Comparison of ENCODE assay signal across 9 cellular contexts in genomic region chr16:66266436-66267286, GRCh38.
DNase-seq lines count a peak whose midpoint lies in the region; ATAC-seq and TF ChIP-seq lines count a peak whose summit lies in the region.
"Had no signal": no experiment of that assay in that cellular context is flagged by ENCODE, and none has a peak within 500 bp of the region (broad histone marks: within the 10 kb centered on the region; RNA-seq: fewer than 3 reads in every experiment).

No MANE protein-coding gene starts in this region.

- H3K9me3 ChIP-seq in GM23248 (ENCODE audit: low read depth): no peaks in the 10 kb centered on the region

- H4K20me1 ChIP-seq in GM23248 (ENCODE audit: insufficient read depth): no peaks in the 10 kb centered on the region

- DNase-seq in GM23248 (peak; percentile 96), cardiac fibroblast (ENCODE audit: low read depth in 2 of 2) (peak; percentile 80 to 91), left lobe of liver (ENCODE audit: low spot score) (peak; percentile 36), stromal cell of bone marrow (ENCODE audit: low read depth) (peak; percentile 86), CD14-positive monocyte (ENCODE audit: low spot score) (no peak)
- DNase-seq in activated CD4-positive, alpha-beta T cell treated with anti-CD3 and anti-CD28 coated beads, Interleukin-2, amount 50 U/mL, for 1 hour: no peak
- no peak for DNase-seq in stimulated activated naive CD8-positive, alpha-beta T cell treated with anti-CD3 and anti-CD28 coated beads, Interleukin-15, Interleukin-2, amounts not matched to agents 100 U/mL and 50 U/mL, for 24 hours
- DNase-seq: MM.1S had no signal

- H3K9ac ChIP-seq in GM23248: peak overlapping the region; percentile 4

- H3K27me3 ChIP-seq in GM23248 (replicated peaks; ENCODE audit: insufficient read depth): no peaks in the 10 kb centered on the region

- H3K27ac Mint-ChIP-seq in CD14-positive monocyte: no peak overlapping the region

- in situ Hi-C loops in GM23248 (cut with MboI): no loop called here

- peaks cover 26% of the 10 kb centered on the region for H3K4me1 Mint-ChIP-seq in CD14-positive monocyte

- no peaks in the 10 kb centered on the region for H3K36me3 ChIP-seq in GM23248 (ENCODE audit: low read depth)

- ATAC-seq in left lobe of liver (no peak), HG02840 (IDR thresholded peaks at IDR 0.05; ENCODE audit: low FRiP score, unreplicated experiment) (no peak)
- no peak for ATAC-seq in stimulated activated naive CD8-positive, alpha-beta T cell treated with anti-CD3 and anti-CD28 coated beads, Interleukin-15, Interleukin-2, amounts not matched to agents 100 U/mL and 50 U/mL, for 24 hours

- H3K4me3 Mint-ChIP-seq in CD14-positive monocyte: peak overlapping the region in 1 of 2 donors; percentile 71

- H3F3A ChIP-seq in GM23248 (ENCODE audit: insufficient read depth): peaks cover 5% of the 10 kb centered on the region; the same call in 1 of the 2 replicates

- peak overlapping the region; percentile 58 for H2AFZ ChIP-seq in GM23248

- H3K27ac ChIP-seq in GM23248: peak overlapping the region; percentile 35

- H3K4me3 ChIP-seq in GM23248 (peak overlapping the region; percentile 35), cardiac fibroblast (replicated peaks in 1 of 2; ENCODE audit: low read depth in 2 of 2, low read length in 2 of 2) (no peak overlapping the region)

- no peaks in the 10 kb centered on the region for H3K79me2 ChIP-seq in GM23248 (ENCODE audit: insufficient read depth)

- peaks cover 13 to 15% (median 15%) of the 10 kb centered on the region in 3 donors for H3K27me3 Mint-ChIP-seq in CD14-positive monocyte (ENCODE audit: low read depth in 3 of 3)

- no peaks in the 10 kb centered on the region for H3K36me3 Mint-ChIP-seq in CD14-positive monocyte

- H3K4me1 ChIP-seq in GM23248 (ENCODE audit: insufficient read depth): peaks cover 31% of the 10 kb centered on the region

- no peaks in the 10 kb centered on the region for H3K9me2 ChIP-seq in GM23248 (ENCODE audit: insufficient read depth)

- H3K4me2 ChIP-seq in GM23248 (ENCODE audit: unreplicated experiment): peak overlapping the region; percentile 47

- WGBS in GM23248 (ENCODE audit: low coverage in 1 of 2, low lambda C conversion rate in 2 of 2, missing lambda C conversion rate in 2 of 2), 2 experiments: 4 to 6% methylated on average over 21 to 24 of the region's 24 CpGs

- no peaks in the 10 kb centered on the region for H3K9me3 Mint-ChIP-seq in CD14-positive monocyte

- TF ChIP-seq CTCF in cardiac fibroblast (IDR thresholded peaks at IDR 0.05; ENCODE audit: low read depth, low read length) (peak; percentile 31), CD14-positive monocyte (IDR thresholded peaks at IDR 0.05) (no peak)

- intact Hi-C loops in CD14-positive monocyte (cut with micrococcal nuclease): no loop called here

Comparison
In these comparisons a context has a peak if more than half of its experiments do, and no peak if none do; other contexts are left out.
1. DNase-seq: peak in GM23248 (single experiment), cardiac fibroblast (2 of 2), left lobe of liver (single experiment) and stromal cell of bone marrow (single experiment); none in activated CD4-positive, alpha-beta T cell treated with anti-CD3 and anti-CD28 coated beads, Interleukin-2, amount 50 U/mL, for 1 hour (single experiment), CD14-positive monocyte (single experiment) and stimulated activated naive CD8-positive, alpha-beta T cell treated with anti-CD3 and anti-CD28 coated beads, Interleukin-15, Interleukin-2, amounts not matched to agents 100 U/mL and 50 U/mL, for 24 hours (single experiment).